ENCODE assay signal across 2 cellular contexts in genomic region chr10:5764422-5765297, GRCh38.
TF ChIP-seq lines count a peak whose summit lies in the region.

No MANE protein-coding gene starts in this region.

TF ChIP-seq in HepG2, 621 proteins besides CTCF, POLR2A, EP300 and RAD21:
- TF ChIP-seq CHD2 (IDR thresholded peaks at IDR 0.05; ENCODE audit: low read depth, low read length) (no peak), AGO2 (optimal IDR thresholded peaks at IDR 0.05; ENCODE audit: low read depth, low read length) (peak; percentile 22), RBM22 (optimal IDR thresholded peaks at IDR 0.05; ENCODE audit: low read length) (peak; percentile 91), ZBTB8A (CRISPR knock-in tag; IDR thresholded peaks at IDR 0.05; ENCODE audit: borderline replicate concordance, low read depth) (no peak), ZNF574 (CRISPR knock-in tag; IDR thresholded peaks at IDR 0.05) (peak; percentile 61; the same call in 1 of the 2 replicates), POLR2G (IDR thresholded peaks at IDR 0.05; ENCODE audit: low read depth, low read length) (peak; percentile 31; the same call in 1 of the 2 replicates), SIX4 (CRISPR knock-in tag; IDR thresholded peaks at IDR 0.05) (no peak), FOXA1 (IDR thresholded peaks at IDR 0.05) (no peak), FOXA1 (CRISPR knock-in tag; IDR thresholded peaks at IDR 0.05) (no peak), ZNF737 (CRISPR knock-in tag; IDR thresholded peaks at IDR 0.05; ENCODE audit: borderline replicate concordance) (no peak)

TF ChIP-seq in H1, 55 proteins besides CTCF, POLR2A, EP300 and RAD21:
- TF ChIP-seq USF2 (IDR thresholded peaks at IDR 0.05; ENCODE audit: low read length) (no peak), BRCA1 (IDR thresholded peaks at IDR 0.05; ENCODE audit: low read depth, low read length) (no peak), MAFK (IDR thresholded peaks at IDR 0.05; ENCODE audit: low read depth, low read length) (no peak), SP2 (IDR thresholded peaks at IDR 0.05; ENCODE audit: low read length) (no peak), ATF3 (IDR thresholded peaks at IDR 0.05; ENCODE audit: insufficient read depth, low read depth, low read length) (no peak), BCL11A (IDR thresholded peaks at IDR 0.05; ENCODE audit: low read depth in 2 of 2, low read length in 2 of 2) (no peak)
